8 cellular contexts compared by ENCODE assay signal in genomic region chr2:102301867-102302362, GRCh38. TPM values are rescaled to one million over a fixed set of nuclear protein-coding genes. Genes with fewer than 3 reads are reported as not detected.
DNase-seq lines count a peak whose midpoint lies in the region; ATAC-seq and TF ChIP-seq lines count a peak whose summit lies in the region.

No MANE protein-coding gene starts in this region.

- H3K27ac ChIP-seq in OCI-LY7 (ENCODE audit: low read depth, low read length, poor library complexity, severe bottlenecking): no peak overlapping the region

- no peaks in the 10 kb centered on the region for H3K9me3 ChIP-seq in OCI-LY7 (ENCODE audit: low read length)

- no peaks in the 10 kb centered on the region for H3K36me3 ChIP-seq in OCI-LY7 (ENCODE audit: insufficient read depth, low read length)

- TF ChIP-seq POLR2A in GM18505 (IDR thresholded peaks at IDR 0.05; ENCODE audit: borderline replicate concordance, extremely low read depth, insufficient read depth, insufficient read length): no peak

- H3K9me2 ChIP-seq in OCI-LY7 (ENCODE audit: insufficient read depth, low read length): no peaks in the 10 kb centered on the region

- H3K4me2 ChIP-seq in OCI-LY7 (ENCODE audit: low read length): no peak overlapping the region

- TF ChIP-seq CTCF in OCI-LY7 (conservative IDR thresholded peaks at IDR 0.05; ENCODE audit: low read length): peak; percentile 41

- DNase-seq in OCI-LY7 (ENCODE audit: low spot score) (peak; percentile 1), medulla oblongata (ENCODE audit: extremely low spot score) (peak; percentile 10), GM19238 (ENCODE audit: insufficient read length, low spot score) (no peak), NCI-H1105 (lab: John Stamatoyannopoulos, UW) (no peak), ecto neural progenitor cell (ENCODE audit: low spot score) (no peak)
- DNase-seq in activated naive CD4-positive, alpha-beta T cell treated with anti-CD3 and anti-CD28 coated beads, Interleukin-2, amount 50 U/mL, for 16 hours: peak; percentile 19

- no peak overlapping the region for H2AFZ ChIP-seq in OCI-LY7 (ENCODE audit: low read length)

- peak; percentile 90 for ATAC-seq in GM18505 (IDR thresholded peaks at IDR 0.05; ENCODE audit: unreplicated experiment)
- ATAC-seq in HG02623 (IDR thresholded peaks at IDR 0.05; ENCODE audit: unreplicated experiment): peak; percentile 94

- CTCF ChIA-PET in OCI-LY7 (lab: Charles Lee; ENCODE audit: unreplicated experiment): no interaction called here

- no peak overlapping the region for H3K4me3 ChIP-seq in OCI-LY7 (ENCODE audit: low read depth, low read length, poor library complexity, severe bottlenecking)

- no peaks in the 10 kb centered on the region for H3K79me2 ChIP-seq in OCI-LY7 (ENCODE audit: insufficient read depth, low read depth, low read length)

- intact Hi-C loops in OCI-LY7 (cut with micrococcal nuclease; ENCODE audit: unreplicated experiment): no loop called here

- BruUV-seq in OCI-LY7 (replicated peaks; lab: Mats Ljungman, UMichigan): no TSS peak

- H4K20me1 ChIP-seq in OCI-LY7 (ENCODE audit: insufficient read depth, low read length): no peaks in the 10 kb centered on the region

- H3K4me1 ChIP-seq in OCI-LY7 (ENCODE audit: insufficient read depth, low read length, poor library complexity, severe bottlenecking): no peaks in the 10 kb centered on the region

- POLR2A ChIA-PET in OCI-LY7 (lab: Charles Lee): interaction anchor here (0.6 kb wide), 1 partner anchor 268 kb away, joined by 5 read pairs; no protein-coding TSS in a partner anchor

RNA-seq across cellular contexts. Expression of gene IL1RL1, which starts 9.4 kb away (rescaled TPM):
- total RNA-seq in OCI-LY7 (2014; rRNA removed; shearing (Covaris generic)): not detected in 2 replicates
- total RNA-seq in OCI-LY7 (2022): not detected in 2 replicates

RNA-seq across cellular contexts. Expression of gene IL18R1, which starts 53.7 kb away (rescaled TPM):
- not detected in 2 replicates for total RNA-seq in OCI-LY7 (2014; rRNA removed; shearing (Covaris generic))
- not detected in 2 replicates for total RNA-seq in OCI-LY7 (2022)

Comparison
In these comparisons a context has a peak if more than half of its experiments do, and no peak if none do; other contexts are left out.
1. DNase-seq: peak in OCI-LY7 (single experiment), activated naive CD4-positive, alpha-beta T cell treated with anti-CD3 and anti-CD28 coated beads, Interleukin-2, amount 50 U/mL, for 16 hours (single experiment) and medulla oblongata (single experiment); none in GM19238 (single experiment), NCI-H1105 (single experiment) and ecto neural progenitor cell (single experiment).